9 cellular contexts compared by ENCODE assay signal in the genomic region with DNA sequence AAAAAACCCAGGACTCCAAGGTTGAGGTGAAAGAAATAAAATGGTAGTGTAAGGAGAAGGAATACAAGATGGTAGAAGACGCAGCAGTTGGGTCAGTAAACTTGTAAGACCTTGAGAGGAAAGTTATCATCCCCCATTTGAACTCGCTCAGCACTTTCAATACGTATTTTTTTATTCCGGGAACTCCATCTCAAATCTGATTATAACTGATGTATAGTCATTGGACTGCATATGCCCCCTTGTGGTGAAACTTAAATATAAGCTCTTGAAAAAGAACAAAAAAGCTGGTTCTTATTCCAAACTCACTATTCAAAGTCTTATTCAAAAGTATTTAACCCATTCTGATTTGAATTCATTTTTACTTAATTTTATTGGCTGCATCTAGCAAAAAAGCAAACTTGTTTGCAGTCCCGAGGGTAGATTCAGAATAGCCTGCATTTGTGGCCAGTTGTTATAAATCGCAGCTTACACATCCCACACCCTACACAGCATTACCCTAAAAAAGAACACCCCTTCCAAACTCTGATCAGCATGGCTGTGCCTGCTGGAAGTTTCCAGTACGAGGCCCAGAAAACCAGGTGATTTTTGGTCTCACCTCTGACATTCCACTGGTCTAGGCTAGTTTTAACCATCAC.
DNase-seq lines count a peak whose midpoint lies in the region; ATAC-seq, FAIRE-seq and TF ChIP-seq lines count a peak whose summit lies in the region.
"Had no signal": no experiment of that assay in that cellular context is flagged by ENCODE, and none has a peak within 500 bp of the region (broad histone marks: within the 10 kb centered on the region; RNA-seq: fewer than 3 reads in every experiment).

No MANE protein-coding gene starts in this region.

- no peak overlapping the region for H3K4me3 ChIP-seq in AG04450 (ENCODE audit: low read depth, low read length)
- H3K4me3 ChIP-seq in GM12864 (ENCODE audit: low read depth, low read length) = no peak overlapping the region
- peak overlapping the region; percentile 46 to 50 for H3K4me3 ChIP-seq in kidney (ENCODE audit: low read length in 2 of 2)
- H3K4me3 ChIP-seq in tibial artery = peak overlapping the region; percentile 12 to 17

- no peak overlapping the region for H3K27ac ChIP-seq in AG04450 (ENCODE audit: low read depth, low read length)
- H3K27ac ChIP-seq in kidney (ENCODE audit: low read depth in 2 of 2, low read length in 2 of 2) = no peak overlapping the region
- no peak overlapping the region for H3K27ac ChIP-seq in tibial artery
- H3K27ac ChIP-seq: HL-60 had no signal

- TF ChIP-seq CTCF in AG04450 (IDR thresholded peaks at IDR 0.05; ENCODE audit: low read depth, low read length) (peak; percentile 62), GM12864 (IDR thresholded peaks at IDR 0.05; ENCODE audit: low read depth, low read length, missing control alignments) (peak; percentile 58), brain (conservative IDR thresholded peaks at IDR 0.05) (peak; percentile 80 to 82), kidney (IDR thresholded peaks at IDR 0.05; ENCODE audit: borderline replicate concordance, extremely low read depth, insufficient read depth) (peak; percentile 55), tibial artery (IDR thresholded peaks at IDR 0.05) (peak; percentile 65 to 84)

- H3K4me1 ChIP-seq in kidney (ENCODE audit: control insufficient read depth in 1 of 2, insufficient read depth in 1 of 2, low read depth in 1 of 2, low read length in 2 of 2) (no peaks in the 10 kb centered on the region), tibial artery (peaks cover 0 to 4% (median 0%) of the 10 kb centered on the region in 4 donors)

- H3K4me1 Mint-ChIP-seq in brain = no peaks in the 10 kb centered on the region

- H3K27ac Mint-ChIP-seq in brain = peak overlapping the region in 1 of 5 experiments; percentile 40

- H3K27me3 Mint-ChIP-seq in brain = peaks cover 31% of the 10 kb centered on the region

- no peak overlapping the region for H3K9ac ChIP-seq in kidney (ENCODE audit: low read length in 2 of 2)

- H3K36me3 Mint-ChIP-seq in brain = no peaks in the 10 kb centered on the region

- FAIRE-seq in kidney (lab: Jason Lieb, UNC) = peak; percentile 87

- H3K9me3 Mint-ChIP-seq in brain = no peaks in the 10 kb centered on the region

- DNase-seq in AG04450 (ENCODE audit: low read depth, low spot score) (no peak), GM12864 (ENCODE audit: low read depth) (no peak), NCI-H446 treated with DMSO at 0.1 percent for 48 hours (lab: John Stamatoyannopoulos, UW) (peak; percentile 12), kidney (no peak), tibial artery (no peak)
- DNase-seq in activated CD4-positive, CD25-positive, alpha-beta regulatory T cell treated with anti-CD3 and anti-CD28 coated beads, Interleukin-2, amount 50 U/mL, for 72 hours = no peak

- POLR2A ChIA-PET in AG04450 (lab: Yijun Ruan, JAX) = interaction anchor here (0.6 to 1.3 kb wide), 2 partner anchors 106 to 350 kb away, joined by 3 to 5 read pairs; partner anchors contain the start of gene SNX18

- CTCF ChIA-PET in AG04450 (lab: Charles Lee) = interaction anchor here (0.5 to 3.2 kb wide), 51 partner anchors 11 to 624 kb away, joined by 3 to 58 read pairs (median 4); partner anchors contain the start of genes GPX8 and SNX18

- H3K36me3 ChIP-seq in kidney (ENCODE audit: control insufficient read depth in 1 of 2, insufficient read depth in 2 of 2, low read length in 2 of 2) (no peaks in the 10 kb centered on the region), tibial artery (no peaks in the 10 kb centered on the region)

- intact Hi-C loops in kidney (cut with DNase I) (no loop called here), tibial artery (cut with DNase I; ENCODE audit: low total_unique reads) (loop anchor here (5.0 kb wide), 1 partner anchor 350 kb away; the partner anchor contains the start of gene SNX18)

- H3K4me3 Mint-ChIP-seq in brain = no peak overlapping the region

- H3K9me3 ChIP-seq in AG04450 (ENCODE audit: control insufficient read depth, insufficient read depth, low read length) (peaks cover 2% of the 10 kb centered on the region; the same call in 1 of the 2 replicates), kidney (ENCODE audit: control insufficient read depth in 1 of 2, low read length in 2 of 2) (no peaks in the 10 kb centered on the region), tibial artery (no peaks in the 10 kb centered on the region)

- no peak for ATAC-seq in HG02970 (IDR thresholded peaks at IDR 0.05; ENCODE audit: low FRiP score, unreplicated experiment)

- H3K27me3 ChIP-seq in AG04450 (ENCODE audit: control insufficient read depth, insufficient read depth, low read length) = peaks cover 6% of the 10 kb centered on the region
- H3K27me3 ChIP-seq in tibial artery = no peaks in the 10 kb centered on the region

Comparison
In these comparisons a context has a peak if more than half of its experiments do, and no peak if none do; other contexts are left out.
1. H3K4me3 ChIP-seq: peak in kidney (2 of 2) and tibial artery (2 of 2); none in AG04450 (single experiment) and GM12864 (single experiment).
2. Peak in every context shown above with its lines, with median percentiles within 50 percentile points of each other: CTCF ChIP-seq.